2 cellular contexts compared by ENCODE assay signal in the genomic region with DNA sequence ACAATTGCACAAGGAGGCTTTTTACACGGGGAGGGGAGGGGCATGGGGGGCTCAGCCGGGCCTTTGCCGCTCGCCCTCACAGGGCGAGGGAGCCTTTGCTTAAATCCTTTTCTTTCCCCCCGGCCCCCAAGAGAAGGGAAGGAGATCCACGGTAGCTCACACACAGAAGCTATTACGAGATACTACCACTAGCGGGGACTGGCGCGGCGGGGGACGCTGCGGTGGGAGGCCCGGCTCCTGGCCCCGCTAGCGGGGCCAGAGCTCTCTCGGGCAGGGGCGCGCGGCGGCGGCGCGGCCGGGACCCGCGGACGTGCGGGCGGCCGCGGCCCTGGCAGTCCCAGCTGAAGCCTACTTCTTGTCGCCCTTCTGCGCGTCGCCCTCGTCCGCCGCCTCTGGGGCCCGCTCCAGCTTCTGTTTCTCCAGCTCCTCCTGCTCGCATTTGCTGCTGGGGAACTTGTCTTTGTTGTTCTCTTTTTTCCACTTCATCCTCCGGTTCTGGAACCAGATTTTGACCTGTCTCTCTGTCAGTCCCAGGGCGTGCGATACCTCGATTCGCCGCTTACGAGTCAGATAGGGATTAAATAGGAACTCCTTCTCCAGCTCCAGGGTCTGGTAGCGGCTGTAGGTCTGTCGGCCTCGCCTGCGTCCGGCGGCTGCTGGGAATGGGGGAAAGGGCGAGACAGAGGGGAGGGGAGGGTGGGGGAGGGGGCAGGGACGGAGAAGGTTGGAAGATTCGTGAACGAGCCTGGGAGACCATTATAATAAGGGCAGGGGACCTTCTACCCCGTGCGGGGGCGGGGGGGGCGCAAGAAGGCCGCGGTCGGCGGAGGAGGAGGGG.
TF ChIP-seq lines count a peak whose summit lies in the region.

No MANE protein-coding gene starts in this region.

TF ChIP-seq in GM12891, 5 proteins besides CTCF, POLR2A, EP300 and RAD21 (continued from another document):
- no peak for TF ChIP-seq POU2F2 (IDR thresholded peaks at IDR 0.05; ENCODE audit: low read depth, low read length)
- no peak for TF ChIP-seq POLR2AphosphoS5 (IDR thresholded peaks at IDR 0.05; ENCODE audit: low read depth, low read length)
TF ChIP-seq in GM12891: peak in this region for 0.

TF ChIP-seq in liver, 16 proteins besides CTCF, POLR2A, EP300 and RAD21 (continued from another document):
- TF ChIP-seq, protein P1, sequence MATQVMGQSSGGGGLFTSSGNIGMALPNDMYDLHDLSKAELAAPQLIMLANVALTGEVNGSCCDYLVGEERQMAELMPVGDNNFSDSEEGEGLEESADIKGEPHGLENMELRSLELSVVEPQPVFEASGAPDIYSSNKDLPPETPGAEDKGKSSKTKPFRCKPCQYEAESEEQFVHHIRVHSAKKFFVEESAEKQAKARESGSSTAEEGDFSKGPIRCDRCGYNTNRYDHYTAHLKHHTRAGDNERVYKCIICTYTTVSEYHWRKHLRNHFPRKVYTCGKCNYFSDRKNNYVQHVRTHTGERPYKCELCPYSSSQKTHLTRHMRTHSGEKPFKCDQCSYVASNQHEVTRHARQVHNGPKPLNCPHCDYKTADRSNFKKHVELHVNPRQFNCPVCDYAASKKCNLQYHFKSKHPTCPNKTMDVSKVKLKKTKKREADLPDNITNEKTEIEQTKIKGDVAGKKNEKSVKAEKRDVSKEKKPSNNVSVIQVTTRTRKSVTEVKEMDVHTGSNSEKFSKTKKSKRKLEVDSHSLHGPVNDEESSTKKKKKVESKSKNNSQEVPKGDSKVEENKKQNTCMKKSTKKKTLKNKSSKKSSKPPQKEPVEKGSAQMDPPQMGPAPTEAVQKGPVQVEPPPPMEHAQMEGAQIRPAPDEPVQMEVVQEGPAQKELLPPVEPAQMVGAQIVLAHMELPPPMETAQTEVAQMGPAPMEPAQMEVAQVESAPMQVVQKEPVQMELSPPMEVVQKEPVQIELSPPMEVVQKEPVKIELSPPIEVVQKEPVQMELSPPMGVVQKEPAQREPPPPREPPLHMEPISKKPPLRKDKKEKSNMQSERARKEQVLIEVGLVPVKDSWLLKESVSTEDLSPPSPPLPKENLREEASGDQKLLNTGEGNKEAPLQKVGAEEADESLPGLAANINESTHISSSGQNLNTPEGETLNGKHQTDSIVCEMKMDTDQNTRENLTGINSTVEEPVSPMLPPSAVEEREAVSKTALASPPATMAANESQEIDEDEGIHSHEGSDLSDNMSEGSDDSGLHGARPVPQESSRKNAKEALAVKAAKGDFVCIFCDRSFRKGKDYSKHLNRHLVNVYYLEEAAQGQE (IDR thresholded peaks at IDR 0.05) = no peak
- TF ChIP-seq FOXA1 (IDR thresholded peaks at IDR 0.05) (no peak), TAF1 (conservative IDR thresholded peaks at IDR 0.05) (no peak), EGR1 (IDR thresholded peaks at IDR 0.05; ENCODE audit: low read depth in 2 of 2) (no peak), HNF4G (IDR thresholded peaks at IDR 0.05) (no peak), RXRA (IDR thresholded peaks at IDR 0.05) (no peak), NR2F2 (IDR thresholded peaks at IDR 0.05) (no peak), YY1 (IDR thresholded peaks at IDR 0.05) (no peak), SP1 (IDR thresholded peaks at IDR 0.05) (no peak), FOXA2 (IDR thresholded peaks at IDR 0.05) (no peak), GABPA (IDR thresholded peaks at IDR 0.05 in 1 of 2, conservative IDR thresholded peaks at IDR 0.05 in 1 of 2) (no peak), HNF4A (conservative IDR thresholded peaks at IDR 0.05) (no peak)
- TF ChIP-seq, protein P2, sequence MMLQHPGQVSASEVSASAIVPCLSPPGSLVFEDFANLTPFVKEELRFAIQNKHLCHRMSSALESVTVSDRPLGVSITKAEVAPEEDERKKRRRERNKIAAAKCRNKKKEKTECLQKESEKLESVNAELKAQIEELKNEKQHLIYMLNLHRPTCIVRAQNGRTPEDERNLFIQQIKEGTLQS (IDR thresholded peaks at IDR 0.05) = no peak
- TF ChIP-seq, protein P3, sequence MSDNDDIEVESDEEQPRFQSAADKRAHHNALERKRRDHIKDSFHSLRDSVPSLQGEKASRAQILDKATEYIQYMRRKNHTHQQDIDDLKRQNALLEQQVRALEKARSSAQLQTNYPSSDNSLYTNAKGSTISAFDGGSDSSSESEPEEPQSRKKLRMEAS (IDR thresholded peaks at IDR 0.05) = no peak
- TF ChIP-seq, protein P4, sequence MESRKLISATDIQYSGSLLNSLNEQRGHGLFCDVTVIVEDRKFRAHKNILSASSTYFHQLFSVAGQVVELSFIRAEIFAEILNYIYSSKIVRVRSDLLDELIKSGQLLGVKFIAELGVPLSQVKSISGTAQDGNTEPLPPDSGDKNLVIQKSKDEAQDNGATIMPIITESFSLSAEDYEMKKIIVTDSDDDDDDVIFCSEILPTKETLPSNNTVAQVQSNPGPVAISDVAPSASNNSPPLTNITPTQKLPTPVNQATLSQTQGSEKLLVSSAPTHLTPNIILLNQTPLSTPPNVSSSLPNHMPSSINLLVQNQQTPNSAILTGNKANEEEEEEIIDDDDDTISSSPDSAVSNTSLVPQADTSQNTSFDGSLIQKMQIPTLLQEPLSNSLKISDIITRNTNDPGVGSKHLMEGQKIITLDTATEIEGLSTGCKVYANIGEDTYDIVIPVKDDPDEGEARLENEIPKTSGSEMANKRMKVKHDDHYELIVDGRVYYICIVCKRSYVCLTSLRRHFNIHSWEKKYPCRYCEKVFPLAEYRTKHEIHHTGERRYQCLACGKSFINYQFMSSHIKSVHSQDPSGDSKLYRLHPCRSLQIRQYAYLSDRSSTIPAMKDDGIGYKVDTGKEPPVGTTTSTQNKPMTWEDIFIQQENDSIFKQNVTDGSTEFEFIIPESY (IDR thresholded peaks at IDR 0.05) = no peak
